1 cellular context compared by ENCODE assay signal in genomic region chr4:7108046-7108625, GRCh38.
TF ChIP-seq lines count a peak whose summit lies in the region.

No MANE protein-coding gene starts in this region.

TF ChIP-seq in H1, 55 proteins besides CTCF, POLR2A, EP300 and RAD21 (continued from another document):
- TF ChIP-seq ATF2 (IDR thresholded peaks at IDR 0.05; ENCODE audit: low read length) (no peak), EGR1 (IDR thresholded peaks at IDR 0.05; ENCODE audit: borderline replicate concordance, low read depth, low read length) (no peak), CREB1 (IDR thresholded peaks at IDR 0.05) (no peak), CHD1 (IDR thresholded peaks at IDR 0.05; ENCODE audit: low read depth, low read length) (no peak), YY1 (IDR thresholded peaks at IDR 0.05; ENCODE audit: low read depth, low read length) (no peak), TAF7 (optimal IDR thresholded peaks at IDR 0.05; ENCODE audit: borderline replicate concordance, low read depth, low read length) (no peak), TCF12 (IDR thresholded peaks at IDR 0.05; ENCODE audit: low read depth, low read length) (no peak)
TF ChIP-seq in H1: peak in this region for 0.
